ENCODE assay signal across 10 cellular contexts in the genomic region with DNA sequence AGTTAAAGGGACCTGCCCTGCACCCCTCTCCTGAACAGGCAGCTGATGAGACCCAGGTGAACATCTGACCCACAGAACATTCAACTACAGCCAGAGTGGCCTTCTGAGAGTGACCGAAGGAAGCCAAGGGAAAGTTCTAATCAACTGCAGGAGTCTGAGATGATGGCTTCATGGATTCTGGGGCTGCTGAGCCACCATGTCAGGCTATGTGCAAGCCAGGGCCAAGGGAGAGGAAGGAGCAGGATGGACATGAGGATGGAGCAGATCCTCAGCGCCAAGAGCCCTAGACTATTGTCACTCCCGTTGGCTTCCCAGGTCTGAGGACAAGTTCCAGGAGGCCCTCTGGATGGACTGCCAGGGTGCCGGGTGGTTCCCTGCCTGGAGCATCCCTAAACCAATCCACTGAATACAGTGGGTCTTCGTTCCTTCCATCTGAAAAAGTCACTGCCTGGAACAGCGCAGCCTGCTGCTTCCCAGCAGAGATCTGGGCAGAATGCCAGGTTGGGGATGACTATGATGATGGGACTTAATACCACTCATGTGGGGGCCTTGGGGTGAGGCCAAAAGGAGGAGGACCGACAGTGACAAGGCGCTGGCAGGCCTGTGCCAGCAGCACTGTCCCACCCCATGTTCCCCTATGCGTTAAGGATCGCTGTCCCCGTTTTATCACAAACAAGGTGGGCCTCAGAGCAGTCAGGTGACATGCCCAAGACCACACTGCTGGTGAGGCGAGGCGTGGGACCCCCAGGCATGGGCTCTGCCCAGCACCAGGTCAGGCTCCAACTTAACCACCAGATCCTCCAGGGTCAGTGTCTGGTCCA. TPM values are rescaled to one million over a fixed set of nuclear protein-coding genes. Genes with fewer than 3 reads are reported as not detected.
A peak's percentile ranks its signal among the peaks of the same experiment; 100 is the strongest.
DNase-seq lines count a peak whose midpoint lies in the region; ATAC-seq and TF ChIP-seq lines count a peak whose summit lies in the region.
"Had no signal": no experiment of that assay in that cellular context is flagged by ENCODE, and none has a peak within 500 bp of the region (broad histone marks: within the 10 kb centered on the region; RNA-seq: fewer than 3 reads in every experiment).

No MANE protein-coding gene starts in this region.

- H3K9ac ChIP-seq in neuronal stem cell (ENCODE audit: low read depth, low read length, poor library complexity) = peak overlapping the region; percentile 10

- H3K4ac ChIP-seq in neuronal stem cell (ENCODE audit: low read length) = no peak overlapping the region

- H2AFZ ChIP-seq in neuronal stem cell (ENCODE audit: low read length) = no peak overlapping the region

- no peak overlapping the region for H4K91ac ChIP-seq in neuronal stem cell (ENCODE audit: low read depth, low read length, poor library complexity)

- H2BK15ac ChIP-seq in neuronal stem cell (ENCODE audit: low read length) = peak overlapping the region; percentile 39

- no peak overlapping the region for H2BK120ac ChIP-seq in neuronal stem cell (ENCODE audit: low read depth, low read length)

- H3K14ac ChIP-seq in neuronal stem cell (ENCODE audit: low read length) = peak overlapping the region; percentile 25

- no peaks in the 10 kb centered on the region for H3K79me1 ChIP-seq in neuronal stem cell (ENCODE audit: low read depth, low read length)

- no peak overlapping the region for H2BK5ac ChIP-seq in neuronal stem cell (ENCODE audit: low read length)

- H3K27me3 ChIP-seq in neuronal stem cell (ENCODE audit: control insufficient read depth in 3 of 3, insufficient read depth in 3 of 3, low read depth in 1 of 3, low read length in 3 of 3) (peaks cover 0 to 32% (median 0%) of the 10 kb centered on the region in 3 experiments), esophagus muscularis mucosa (peaks cover 0 to 48% (median 0%) of the 10 kb centered on the region in 4 donors)

- DNase-seq in DMS153 treated with DMSO at 0.1 percent for 48 hours (lab: John Stamatoyannopoulos, UW; ENCODE audit: unreplicated experiment) (peak; percentile 75), NCI-H1105 (lab: John Stamatoyannopoulos, UW) (peak; percentile 92), amniotic stem cell (lab: John Stamatoyannopoulos, UW) (peak; percentile 47), neuronal stem cell (ENCODE audit: low spot score) (no peak), GM19240 (ENCODE audit: insufficient read length, low spot score) (no peak), esophagus muscularis mucosa (ENCODE audit: extremely low spot score) (no peak)
- DNase-seq in activated CD4-positive, CD25-positive, alpha-beta regulatory T cell treated with anti-CD3 and anti-CD28 coated beads, Interleukin-2, amount 50 U/mL, for 72 hours = no peak
- DNase-seq: activated CD4-positive, CD25-positive, alpha-beta regulatory T cell; naive B cell had no signal

- peak overlapping the region; percentile 54 for H3K18ac ChIP-seq in neuronal stem cell (ENCODE audit: low read length)

- peak overlapping the region; percentile 60 for H2BK12ac ChIP-seq in neuronal stem cell (ENCODE audit: low read length)

- H3K27ac ChIP-seq in neuronal stem cell (replicated peaks; ENCODE audit: low read length) = no peak overlapping the region
- no peak overlapping the region for H3K27ac ChIP-seq in esophagus muscularis mucosa (replicated peaks in 1 of 4)

- no CpG with 5 or more reads among the region's 13 CpGs for WGBS in neuronal stem cell (ENCODE audit: extremely low coverage in 2 of 2, insufficient read length in 2 of 2, insufficient replicate concordance in 1 of 2), 2 donors
- WGBS in esophagus muscularis mucosa = 76% methylated on average over 12 of the region's 13 CpGs

- no peak overlapping the region for H3K4me2 ChIP-seq in neuronal stem cell (ENCODE audit: insufficient read depth, low read length, poor library complexity, severe bottlenecking)

- peaks cover 22 to 29% of the 10 kb centered on the region in 2 donors for H3K4me1 ChIP-seq in neuronal stem cell (ENCODE audit: control insufficient read depth in 2 of 2, insufficient read depth in 1 of 2, low read depth in 1 of 2, low read length in 2 of 2)
- peaks cover 0 to 7% (median 0%) of the 10 kb centered on the region in 4 donors for H3K4me1 ChIP-seq in esophagus muscularis mucosa

- TF ChIP-seq CTCF in esophagus muscularis mucosa (IDR thresholded peaks at IDR 0.05) = no peak

- H3K36me3 ChIP-seq in neuronal stem cell (replicated peaks in 1 of 2; ENCODE audit: control insufficient read depth in 2 of 2, insufficient read depth in 2 of 2, low read length in 2 of 2) = no peaks in the 10 kb centered on the region
- H3K36me3 ChIP-seq in esophagus muscularis mucosa = no peaks in the 10 kb centered on the region

- peak overlapping the region; percentile 38 for H3K23ac ChIP-seq in neuronal stem cell (ENCODE audit: low read depth, low read length, poor library complexity)

- TF ChIP-seq POLR2A in esophagus muscularis mucosa (IDR thresholded peaks at IDR 0.05; ENCODE audit: low read depth) = no peak

- H3K4me3 ChIP-seq in neuronal stem cell (ENCODE audit: low read length in 2 of 2) (no peak overlapping the region), esophagus muscularis mucosa (no peak overlapping the region)

- intact Hi-C loops in esophagus muscularis mucosa (cut with DNase I) = no loop called here

- no peak for TF ChIP-seq EP300 in esophagus muscularis mucosa (IDR thresholded peaks at IDR 0.05)

- H2AK5ac ChIP-seq in neuronal stem cell (ENCODE audit: low read depth, low read length) = peak overlapping the region; percentile 3

- ATAC-seq in GM21576 (IDR thresholded peaks at IDR 0.05; ENCODE audit: unreplicated experiment) = no peak

- H3K9me3 ChIP-seq in neuronal stem cell (replicated peaks in 1 of 2; ENCODE audit: control insufficient read depth in 2 of 2, insufficient read depth in 1 of 2, low read depth in 1 of 2, low read length in 2 of 2) (no peaks in the 10 kb centered on the region), esophagus muscularis mucosa (no peaks in the 10 kb centered on the region)

- no peak overlapping the region for H4K8ac ChIP-seq in neuronal stem cell (ENCODE audit: low read depth, low read length)

RNA-seq across cellular contexts. Expression of a gene that starts 19.8 kb away (rescaled TPM):
- polyA plus RNA-seq in neuronal stem cell (2013, experiment 1 of 2) = 1.1 TPM
- polyA plus RNA-seq in neuronal stem cell (2013, experiment 2 of 2) = 0.97 TPM
- total RNA-seq in esophagus muscularis mucosa = under 1 TPM in 3 of 4 donors, not detected in 1; 0.17 to 0.19 (median 0.17) TPM

RNA-seq across cellular contexts. Expression of a gene that starts 31.9 kb away (rescaled TPM):
- 25.2 TPM for polyA plus RNA-seq in neuronal stem cell (2013, experiment 1 of 2)
- 24.4 TPM for polyA plus RNA-seq in neuronal stem cell (2013, experiment 2 of 2)
- 1 to 10 TPM in 2 of 4 donors, under 1 TPM in 2; 0.83 to 4.2 (median 2.1) TPM for total RNA-seq in esophagus muscularis mucosa

Comparison
In these comparisons a context has a peak if more than half of its experiments do, and no peak if none do; other contexts are left out.
1. DNase-seq: peak in DMS153 treated with DMSO at 0.1 percent for 48 hours (single experiment), NCI-H1105 (single experiment) and amniotic stem cell (single experiment); none in neuronal stem cell (single experiment), GM19240 (single experiment), activated CD4-positive, CD25-positive, alpha-beta regulatory T cell treated with anti-CD3 and anti-CD28 coated beads, Interleukin-2, amount 50 U/mL, for 72 hours (single experiment) and esophagus muscularis mucosa (single experiment).